Comparison of ENCODE assay signal across 1 cellular context in the genomic region with DNA sequence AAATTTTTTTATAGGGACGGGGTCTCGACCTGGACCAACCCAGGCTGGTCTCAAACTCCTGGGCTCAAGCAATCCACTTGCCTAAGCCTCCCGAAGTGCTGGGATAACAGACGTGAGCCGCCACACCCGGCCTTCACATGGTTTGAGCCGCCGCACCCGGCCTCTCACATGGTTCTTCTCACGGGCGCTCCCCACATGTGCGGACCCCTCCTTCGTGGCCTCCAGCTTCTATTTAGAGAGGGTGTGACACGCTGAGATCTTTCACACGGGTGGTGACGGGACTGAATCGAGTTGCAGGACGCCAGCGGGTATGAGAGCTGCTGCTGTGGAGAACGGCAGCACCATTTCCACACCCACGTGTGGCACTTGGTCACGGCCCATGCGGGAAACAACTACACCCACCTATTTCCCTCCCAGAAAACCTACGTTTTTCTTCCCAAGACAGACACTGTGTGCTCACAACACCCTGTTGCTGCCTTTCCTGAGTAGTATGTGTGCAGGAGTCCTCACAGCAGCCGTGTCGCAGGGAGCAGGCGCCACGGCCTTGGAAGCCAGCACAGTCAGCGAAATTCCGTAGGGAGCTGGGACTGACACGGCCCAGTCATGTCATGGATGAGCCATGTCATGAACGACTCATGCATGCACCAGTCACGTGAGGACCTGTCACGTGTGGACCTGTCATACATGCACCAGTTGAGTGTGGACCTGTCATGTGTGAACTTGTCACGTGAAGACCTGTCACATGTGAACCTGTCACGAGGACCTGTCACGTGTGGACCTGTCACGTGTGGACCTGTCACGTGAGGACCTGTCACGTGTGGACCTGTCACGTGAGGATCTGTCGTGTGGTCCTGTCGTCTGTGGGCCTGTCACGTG.
TF ChIP-seq lines count a peak whose summit lies in the region.

No MANE protein-coding gene starts in this region.

TF ChIP-seq in H1, 55 proteins besides CTCF, POLR2A, EP300 and RAD21 (continued from another document):
- TF ChIP-seq, protein P1, sequence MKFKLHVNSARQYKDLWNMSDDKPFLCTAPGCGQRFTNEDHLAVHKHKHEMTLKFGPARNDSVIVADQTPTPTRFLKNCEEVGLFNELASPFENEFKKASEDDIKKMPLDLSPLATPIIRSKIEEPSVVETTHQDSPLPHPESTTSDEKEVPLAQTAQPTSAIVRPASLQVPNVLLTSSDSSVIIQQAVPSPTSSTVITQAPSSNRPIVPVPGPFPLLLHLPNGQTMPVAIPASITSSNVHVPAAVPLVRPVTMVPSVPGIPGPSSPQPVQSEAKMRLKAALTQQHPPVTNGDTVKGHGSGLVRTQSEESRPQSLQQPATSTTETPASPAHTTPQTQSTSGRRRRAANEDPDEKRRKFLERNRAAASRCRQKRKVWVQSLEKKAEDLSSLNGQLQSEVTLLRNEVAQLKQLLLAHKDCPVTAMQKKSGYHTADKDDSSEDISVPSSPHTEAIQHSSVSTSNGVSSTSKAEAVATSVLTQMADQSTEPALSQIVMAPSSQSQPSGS (IDR thresholded peaks at IDR 0.05; ENCODE audit: low read length): no peak
- TF ChIP-seq SAP30 (IDR thresholded peaks at IDR 0.05; ENCODE audit: insufficient read depth, insufficient replicate concordance, low read length) (no peak), FOSL1 (IDR thresholded peaks at IDR 0.05; ENCODE audit: insufficient read depth, low read depth, low read length) (peak; percentile 44; the same call in 1 of the 2 replicates), EGR1 (IDR thresholded peaks at IDR 0.05; ENCODE audit: borderline replicate concordance, low read depth, low read length) (peak; percentile 90), MAFK (IDR thresholded peaks at IDR 0.05; ENCODE audit: low read depth, low read length) (no peak), NANOG (IDR thresholded peaks at IDR 0.05; ENCODE audit: insufficient read depth, low read depth, low read length, poor library complexity, severe bottlenecking) (no peak), SP1 (IDR thresholded peaks at IDR 0.05; ENCODE audit: low read depth, low read length) (no peak), YY1 (IDR thresholded peaks at IDR 0.05; ENCODE audit: low read depth, low read length) (no peak), CHD1 (IDR thresholded peaks at IDR 0.05; ENCODE audit: low read depth, low read length) (no peak)
- TF ChIP-seq, protein P2, sequence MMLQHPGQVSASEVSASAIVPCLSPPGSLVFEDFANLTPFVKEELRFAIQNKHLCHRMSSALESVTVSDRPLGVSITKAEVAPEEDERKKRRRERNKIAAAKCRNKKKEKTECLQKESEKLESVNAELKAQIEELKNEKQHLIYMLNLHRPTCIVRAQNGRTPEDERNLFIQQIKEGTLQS (IDR thresholded peaks at IDR 0.05; ENCODE audit: insufficient read depth, low read depth, low read length): no peak
